In the genomic region with DNA sequence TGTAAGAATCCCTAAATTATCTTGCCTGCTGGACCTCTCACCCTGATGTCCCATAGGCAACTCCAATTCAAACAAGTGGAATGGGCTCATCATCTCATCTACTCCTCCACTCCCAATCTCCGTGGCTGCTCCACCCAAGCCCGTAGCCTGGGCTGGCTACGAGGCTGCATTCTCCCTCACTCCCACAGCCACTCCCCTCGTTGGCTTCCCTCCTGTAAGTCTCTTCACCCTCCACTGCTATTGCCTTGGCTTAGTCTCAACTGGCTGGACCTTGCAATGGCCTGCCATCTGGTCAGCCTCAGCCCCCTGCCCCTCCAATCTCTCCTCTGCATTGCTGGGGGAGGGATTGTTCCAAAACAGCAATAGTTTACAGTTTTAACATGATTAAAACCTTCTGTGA, we compare ENCODE assay signal across 1 cellular context.
TF ChIP-seq lines count a peak whose summit lies in the region.

No MANE protein-coding gene starts in this region.

TF ChIP-seq in HEK293T, 16 proteins besides CTCF, POLR2A, EP300 and RAD21 (continued from another document):
- TF ChIP-seq ARNT (IDR thresholded peaks at IDR 0.05) (no peak), L3MBTL2 (conservative IDR thresholded peaks at IDR 0.05) (no peak), BHLHE40 (IDR thresholded peaks at IDR 0.05; ENCODE audit: borderline replicate concordance) (no peak), ZNF384 (IDR thresholded peaks at IDR 0.05) (no peak)
